8 cellular contexts compared by ENCODE assay signal in genomic region chr11:46279393-46280099, GRCh38. TPM values are rescaled to one million over a fixed set of nuclear protein-coding genes. Genes with fewer than 3 reads are reported as not detected.
DNase-seq lines count a peak whose midpoint lies in the region; ATAC-seq, FAIRE-seq and TF ChIP-seq lines count a peak whose summit lies in the region.

No MANE protein-coding gene starts in this region.

- H3K4me3 ChIP-seq in GM12878: peak overlapping the region; percentile 70; the same call in 1 of the 2 replicates
- no peak overlapping the region for H3K4me3 ChIP-seq in kidney (ENCODE audit: low read length in 2 of 2)
- H3K4me3 ChIP-seq in smooth muscle cell: peak overlapping the region; percentile 96

- H3K9me3 ChIP-seq in GM12878 (replicated peaks; ENCODE audit: control insufficient read depth, insufficient read depth, low read length): no peaks in the 10 kb centered on the region
- no peaks in the 10 kb centered on the region for H3K9me3 ChIP-seq in kidney (ENCODE audit: control insufficient read depth in 1 of 2, low read length in 2 of 2)
- no peaks in the 10 kb centered on the region for H3K9me3 ChIP-seq in smooth muscle cell (replicated peaks; ENCODE audit: low read depth)

- in situ Hi-C loops in GM12878 (cut with MboI): no loop called here

- peak; percentile 68 for DNase-seq in HT1080 (ENCODE audit: low read depth)
- no peak for DNase-seq in GM12878 (ENCODE audit: low read depth, low spot score)
- DNase-seq in kidney: peak; percentile 82
- no peak for DNase-seq in smooth muscle cell (lab: John Stamatoyannopoulos, UW; ENCODE audit: unreplicated experiment)
- no peak for DNase-seq in NCI-H526 treated with DMSO at 0.1 percent for 48 hours (lab: John Stamatoyannopoulos, UW)
- DNase-seq in retina: no peak
- no peak for DNase-seq in foreskin keratinocyte
- DNase-seq in stimulated activated CD4-positive, alpha-beta T cell treated with anti-CD3 and anti-CD28 coated beads, Interleukin-2, amount 100 ng/mL, for 48 hours: no peak

- BruUV-seq in GM12878 (replicated peaks; lab: Mats Ljungman, UMichigan): no TSS peak

- no peak for TF ChIP-seq POLR2A in GM12878 (IDR thresholded peaks at IDR 0.05; ENCODE audit: low read depth, low read length)

- no peak for TF ChIP-seq EP300 in GM12878 (IDR thresholded peaks at IDR 0.05; ENCODE audit: borderline replicate concordance in 1 of 2, control insufficient read depth in 1 of 2, low read depth in 2 of 2, low read length in 2 of 2)

- H3K27me3 ChIP-seq in GM12878 (replicated peaks in 1 of 2; ENCODE audit: control insufficient read depth in 2 of 2, insufficient read depth in 2 of 2, low read length in 1 of 2) (0 out of 4 replicates have a peak, but pooled peaks cover 2 to 7% of the 10 kb centered on the region in 2 experiments), smooth muscle cell (ENCODE audit: low read depth) (no peaks in the 10 kb centered on the region), foreskin keratinocyte (peaks cover 47% of the 10 kb centered on the region)

- H3K36me3 ChIP-seq in GM12878 (ENCODE audit: control insufficient read depth in 2 of 2, insufficient read depth in 2 of 2, low read length in 1 of 2): no peaks in the 10 kb centered on the region
- H3K36me3 ChIP-seq in kidney (ENCODE audit: control insufficient read depth in 1 of 2, insufficient read depth in 2 of 2, low read length in 2 of 2): no peaks in the 10 kb centered on the region
- no peaks in the 10 kb centered on the region for H3K36me3 ChIP-seq in smooth muscle cell (ENCODE audit: low read depth)

- intact Hi-C loops in GM12878 (cut with micrococcal nuclease; ENCODE audit: unreplicated experiment) (no loop called here), kidney (cut with DNase I) (no loop called here)

- H3K4me2 ChIP-seq in GM12878 (ENCODE audit: control insufficient read depth, insufficient read depth) (peak overlapping the region; percentile 26), smooth muscle cell (peak overlapping the region; percentile 98)

- RAD21 ChIA-PET in GM12878 (lab: Charles Lee; ENCODE audit: unreplicated experiment): interaction anchor here (0.7 kb wide), 1 partner anchor 10 kb away, joined by 3 read pairs; no protein-coding TSS in a partner anchor

- H3K27ac ChIP-seq in GM12878 (ENCODE audit: control insufficient read depth, insufficient read depth): no peak overlapping the region
- H3K27ac ChIP-seq in kidney (ENCODE audit: low read depth in 2 of 2, low read length in 2 of 2): no peak overlapping the region
- H3K27ac ChIP-seq in smooth muscle cell (ENCODE audit: low read depth): peak overlapping the region; percentile 86
- H3K27ac ChIP-seq in foreskin keratinocyte: no peak overlapping the region

- H3K4me1 ChIP-seq in GM12878 (ENCODE audit: control insufficient read depth, insufficient read depth, low read length) (0 out of 2 replicates have a peak, but pooled peaks cover 5% of the 10 kb centered on the region), kidney (ENCODE audit: control insufficient read depth in 1 of 2, insufficient read depth in 1 of 2, low read depth in 1 of 2, low read length in 2 of 2) (peaks cover 9 to 25% of the 10 kb centered on the region in 2 donors), smooth muscle cell (ENCODE audit: low read depth) (peaks cover 40% of the 10 kb centered on the region), foreskin keratinocyte (no peaks in the 10 kb centered on the region)

- H4K20me1 ChIP-seq in GM12878 (ENCODE audit: control insufficient read depth, insufficient read depth) (no peaks in the 10 kb centered on the region), smooth muscle cell (ENCODE audit: low read depth) (peaks cover 57% of the 10 kb centered on the region)

- no peak for ATAC-seq in GM12878
- ATAC-seq in foreskin keratinocyte: no peak

- no peak overlapping the region for H2AFZ ChIP-seq in GM12878 (ENCODE audit: control insufficient read depth, low read depth, low read length)
- no peak overlapping the region for H2AFZ ChIP-seq in smooth muscle cell (ENCODE audit: low read depth)

- 69% methylated on average over 12 of the region's 12 CpGs for whole genome bisulfite sequencing in GM12878 (ENCODE audit: insufficient coverage, insufficient replicate concordance, low lambda C conversion rate, missing lambda C conversion rate)
- 49% methylated on average over 12 of the region's 12 CpGs for WGBS in smooth muscle cell (ENCODE audit: low lambda C conversion rate)

- TF ChIP-seq CTCF in GM12878 (IDR thresholded peaks at IDR 0.05 in 2 of 3, conservative IDR thresholded peaks at IDR 0.05 in 1 of 3; ENCODE audit: control insufficient read depth in 2 of 3, extremely low read depth in 1 of 3, insufficient read depth in 1 of 3, low read depth in 3 of 3, low read length in 3 of 3) (no peak), kidney (IDR thresholded peaks at IDR 0.05; ENCODE audit: borderline replicate concordance, extremely low read depth, insufficient read depth) (no peak), smooth muscle cell (IDR thresholded peaks at IDR 0.05; ENCODE audit: borderline replicate concordance, insufficient read depth, poor library complexity, severe bottlenecking) (no peak), foreskin keratinocyte (conservative IDR thresholded peaks at IDR 0.05) (no peak)

- H3F3A ChIP-seq in smooth muscle cell (ENCODE audit: low read depth): peaks cover 24% of the 10 kb centered on the region

- SMC1A ChIA-PET in GM12878 (lab: Charles Lee; ENCODE audit: uncharacterized antibody, unreplicated experiment): interaction anchor here (2.4 kb wide), 1 partner anchor 9 kb away, joined by 9 read pairs; no protein-coding TSS in a partner anchor

- no peak for TF ChIP-seq RAD21 in GM12878 (IDR thresholded peaks at IDR 0.05; ENCODE audit: insufficient read depth, low read depth, low read length)

- CTCF ChIA-PET in GM12878 (lab: Yijun Ruan, JAX): interaction anchor here (0.8 to 5.8 kb wide), 9 partner anchors 10 to 40 kb away, joined by 3 to 68 read pairs (median 3); no protein-coding TSS in a partner anchor

- FAIRE-seq in GM12878 (lab: Jason Lieb, UNC) (no peak), kidney (lab: Jason Lieb, UNC) (no peak)

- peaks cover 27% of the 10 kb centered on the region for H3K79me2 ChIP-seq in GM12878 (ENCODE audit: control insufficient read depth, insufficient read depth, low read length)
- peaks cover 72% of the 10 kb centered on the region for H3K79me2 ChIP-seq in smooth muscle cell (ENCODE audit: low read depth)

- H3K9ac ChIP-seq in GM12878 (ENCODE audit: control insufficient read depth, insufficient read depth, low read length) (peak overlapping the region; percentile 13; the same call in 1 of the 2 replicates), kidney (ENCODE audit: low read length in 2 of 2) (no peak overlapping the region), smooth muscle cell (ENCODE audit: low read depth) (peak overlapping the region; percentile 86)

- POLR2A ChIA-PET in GM12878 (lab: Charles Lee): no interaction called here

TF ChIP-seq in GM12878, 131 proteins besides CTCF, POLR2A, EP300 and RAD21 (continues in another document):
- TF ChIP-seq CBFB (IDR thresholded peaks at IDR 0.05; ENCODE audit: low read depth): no peak
- no peak for TF ChIP-seq SREBF1 (IDR thresholded peaks at IDR 0.05; ENCODE audit: low read length)
- no peak for TF ChIP-seq NR2C1 (IDR thresholded peaks at IDR 0.05)
- TF ChIP-seq ZBED1 (IDR thresholded peaks at IDR 0.05; ENCODE audit: borderline replicate concordance): no peak
- no peak for TF ChIP-seq E4F1 (IDR thresholded peaks at IDR 0.05; ENCODE audit: borderline replicate concordance, partially characterized antibody)
- TF ChIP-seq POLR2AphosphoS5 (IDR thresholded peaks at IDR 0.05; ENCODE audit: low read length): no peak

RNA-seq across cellular contexts. Expression of gene CREB3L1, which starts 2.1 kb away (rescaled TPM):
- total RNA-seq in HT1080 (2014; rRNA removed; shearing (Covaris generic)): 3.3 and 5.1 TPM in 2 replicates
- polyA plus RNA-seq in HT1080 (2015; cell fraction: cytosol; rRNA removed): 11.6 and 12.7 TPM in 2 replicates
- polyA plus RNA-seq in HT1080 (2015; cell fraction: nucleus; rRNA removed): 6.8 and 7.7 TPM in 2 replicates
- 3.5 and 4.3 TPM in 2 replicates for total RNA-seq in GM12878 (2013; cell fraction: nucleolus; rRNA removed)
- total RNA-seq in GM12878 (2014; rRNA removed) (0.11 and 1.2 TPM in 2 replicates), GM12878 (2014; rRNA removed; fragmentation: Illumina TruSeq; extraction: Trizol) (0.04 TPM in 1 of 2 replicates, not detected in the other), GM12878 (2021) (1.0 and 1.4 TPM in 2 replicates), kidney (7.3 TPM), smooth muscle cell (49.1 and 63.3 TPM in 2 replicates), foreskin keratinocyte (0.35 and 0.88 TPM in 2 replicates)
- polyA plus RNA-seq in GM12878 (2011; ENCODE audit: low read depth): 0.91 TPM
- polyA plus RNA-seq in GM12878 (2011; rRNA removed) (0.18 and 0.26 TPM in 2 replicates), GM12878 (2014; fragmentation: Illumina TruSeq; extraction: Trizol) (0.25 and 0.28 TPM in 2 replicates), GM12878 (2014; fragmentation: Nextera tagmentation; extraction: Ambion mirVana) (under 1 TPM; 0.03 to 0.13 TPM), GM12878 (2014; rRNA removed) (0.20 and 0.28 TPM in 2 replicates), GM12878 (2016; fragmentation: Nextera tagmentation; extraction: Ambion mirVana) (under 1 TPM; 0.24 to 0.27 TPM), kidney (ENCODE audit: insufficient read depth, low read depth, low replicate concordance) (2.5 TPM), smooth muscle cell (385 and 437 TPM in 2 replicates), foreskin keratinocyte (0.61 and 1.1 TPM in 2 replicates)
- polyA plus RNA-seq in GM12878 (2011; cell fraction: cytosol; rRNA removed): 0.20 and 0.30 TPM in 2 replicates
- 0.37 and 0.75 TPM in 2 replicates for polyA plus RNA-seq in GM12878 (2011; cell fraction: nucleus; rRNA removed)
- 2.7 and 3.3 TPM in 2 replicates for polyA plus RNA-seq in GM12878 (2012)
- polyA minus RNA-seq in GM12878 (2011; rRNA and poly(A)+ RNA removed): 0.31 and 0.37 TPM in 2 replicates
- polyA minus RNA-seq in GM12878 (2011; cell fraction: cytosol; rRNA and poly(A)+ RNA removed): 0.94 and 2.4 TPM in 2 replicates
- 0.36 and 0.67 TPM in 2 replicates for polyA minus RNA-seq in GM12878 (2011; cell fraction: nucleus; rRNA and poly(A)+ RNA removed)

Comparison
In these comparisons a context has a peak if more than half of its experiments do, and no peak if none do; other contexts are left out.
1. DNase-seq: peak in HT1080 (single experiment) and kidney (single experiment); none in GM12878 (single experiment), smooth muscle cell (single experiment), NCI-H526 treated with DMSO at 0.1 percent for 48 hours (single experiment), retina (single experiment), foreskin keratinocyte (0 of 2) and stimulated activated CD4-positive, alpha-beta T cell treated with anti-CD3 and anti-CD28 coated beads, Interleukin-2, amount 100 ng/mL, for 48 hours (0 of 2).
2. H3K4me3 ChIP-seq: peak in GM12878 (single experiment) and smooth muscle cell (single experiment); none in kidney (0 of 2).
3. H3K9ac ChIP-seq: peak in GM12878 (single experiment) and smooth muscle cell (single experiment); none in kidney (0 of 2).